In genomic region chr16:21001262-21001661, GRCh38 we compare ENCODE assay signal across 8 cellular contexts.
A peak's percentile ranks its signal among the peaks of the same experiment; 100 is the strongest.
DNase-seq lines count a peak whose midpoint lies in the region; ATAC-seq and TF ChIP-seq lines count a peak whose summit lies in the region.

No MANE protein-coding gene starts in this region.

- BruUV-seq in Panc1 (replicated peaks; lab: Mats Ljungman, UMichigan): no TSS peak

- H3K4me1 Mint-ChIP-seq in activated T-cell treated with anti-CD3 and anti-CD28 coated beads, Interleukin-2, amount 50 U/mL, for 72 hours (ENCODE audit: low read depth): no peaks in the 10 kb centered on the region
- no peaks in the 10 kb centered on the region for H3K4me1 Mint-ChIP-seq in activated T-cell treated with anti-CD3 and anti-CD28 coated beads, Interleukin-2, amount 50 U/mL, for 24 hours (ENCODE audit: low read depth)
- peaks cover 7% of the 10 kb centered on the region for H3K4me1 Mint-ChIP-seq in T-helper 17 cell

- no peaks in the 10 kb centered on the region for H3K4me1 ChIP-seq in Panc1 (ENCODE audit: control insufficient read depth, insufficient read depth, low read length)

- no peaks in the 10 kb centered on the region for H3K9me3 ChIP-seq in Panc1 (ENCODE audit: control insufficient read depth, insufficient read depth, low read depth, low read length)
- H3K9me3 ChIP-seq in T-helper 17 cell (ENCODE audit: control insufficient read depth, low read length, poor library complexity, severe bottlenecking): no peaks in the 10 kb centered on the region

- in situ Hi-C loops in Panc1 (cut with HindIII; ENCODE audit: low pct_unique_long_range_greater_than_20kb, low sequenced_read_pairs): no loop called here

- intact Hi-C loops in Panc1 (cut with micrococcal nuclease; ENCODE audit: unreplicated experiment): no loop called here

- H3K27ac ChIP-seq in Panc1 (ENCODE audit: low read length): no peak overlapping the region

- H3K4me3 Mint-ChIP-seq in activated T-cell treated with anti-CD3 and anti-CD28 coated beads, Interleukin-2, amount 50 U/mL, for 72 hours: no peak overlapping the region
- H3K4me3 Mint-ChIP-seq in activated T-cell treated with anti-CD3 and anti-CD28 coated beads, Interleukin-2, amount 50 U/mL, for 24 hours: no peak overlapping the region
- H3K4me3 Mint-ChIP-seq in T-helper 17 cell: no peak overlapping the region

- no peak overlapping the region for H3K4me3 ChIP-seq in Panc1 (ENCODE audit: low read depth in 2 of 2, low read length in 2 of 2)
- no peak overlapping the region for H3K4me3 ChIP-seq in fibroblast of pulmonary artery (replicated peaks; ENCODE audit: low read depth, low read length)

- H3K27ac Mint-ChIP-seq in activated T-cell treated with anti-CD3 and anti-CD28 coated beads, Interleukin-2, amount 50 U/mL, for 72 hours: no peak overlapping the region
- H3K27ac Mint-ChIP-seq in activated T-cell treated with anti-CD3 and anti-CD28 coated beads, Interleukin-2, amount 50 U/mL, for 24 hours: no peak overlapping the region
- no peak overlapping the region for H3K27ac Mint-ChIP-seq in T-helper 17 cell

- H3K36me3 ChIP-seq in Panc1 (ENCODE audit: control insufficient read depth, insufficient read depth, low read length): no peaks in the 10 kb centered on the region

- H3K27me3 ChIP-seq in Panc1 (ENCODE audit: control insufficient read depth, insufficient read depth, low read length): no peaks in the 10 kb centered on the region

- ATAC-seq in activated T-cell treated with anti-CD3 and anti-CD28 coated beads, Interleukin-2, amount 50 U/mL, for 72 hours (replicated peaks in 1 of 2): no peak
- ATAC-seq in Panc1 (no peak), T-helper 17 cell (no peak)
- ATAC-seq in stimulated activated naive CD8-positive, alpha-beta T cell treated with anti-CD3 and anti-CD28 coated beads, Interleukin-15, Interleukin-2, amounts not matched to agents 100 U/mL and 50 U/mL, for 24 hours: no peak

- POLR2A ChIA-PET in Panc1 (lab: Charles Lee): no interaction called here

- H3K27me3 Mint-ChIP-seq in activated T-cell treated with anti-CD3 and anti-CD28 coated beads, Interleukin-2, amount 50 U/mL, for 72 hours (ENCODE audit: low read depth): peaks cover 9% of the 10 kb centered on the region
- H3K27me3 Mint-ChIP-seq in activated T-cell treated with anti-CD3 and anti-CD28 coated beads, Interleukin-2, amount 50 U/mL, for 24 hours: peaks cover 16% of the 10 kb centered on the region
- H3K27me3 Mint-ChIP-seq in T-helper 17 cell: peaks cover 42% of the 10 kb centered on the region

- no peaks in the 10 kb centered on the region for H3K9me3 Mint-ChIP-seq in activated T-cell treated with anti-CD3 and anti-CD28 coated beads, Interleukin-2, amount 50 U/mL, for 72 hours
- H3K9me3 Mint-ChIP-seq in activated T-cell treated with anti-CD3 and anti-CD28 coated beads, Interleukin-2, amount 50 U/mL, for 24 hours: no peaks in the 10 kb centered on the region

- no peaks in the 10 kb centered on the region for H3K36me3 Mint-ChIP-seq in activated T-cell treated with anti-CD3 and anti-CD28 coated beads, Interleukin-2, amount 50 U/mL, for 72 hours (ENCODE audit: insufficient read depth in 2 of 2)
- no peaks in the 10 kb centered on the region for H3K36me3 Mint-ChIP-seq in activated T-cell treated with anti-CD3 and anti-CD28 coated beads, Interleukin-2, amount 50 U/mL, for 24 hours (ENCODE audit: low read depth)
- H3K36me3 Mint-ChIP-seq in T-helper 17 cell (ENCODE audit: low read depth): no peaks in the 10 kb centered on the region

- peak; percentile 23 to 29 for DNase-seq in activated T-cell treated with anti-CD3 and anti-CD28 coated beads, Interleukin-2, amount 50 U/mL, for 72 hours
- DNase-seq in activated T-cell treated with anti-CD3 and anti-CD28 coated beads, Interleukin-2, amount 50 U/mL, for 24 hours: no peak
- peak; percentile 8 for DNase-seq in Panc1 (ENCODE audit: low read depth, low spot score)
- DNase-seq in fibroblast of pulmonary artery (ENCODE audit: low read depth): peak; percentile 32
- DNase-seq in stimulated activated naive CD8-positive, alpha-beta T cell treated with anti-CD3 and anti-CD28 coated beads, Interleukin-15, Interleukin-2, amounts not matched to agents 100 U/mL and 50 U/mL, for 24 hours: peak; percentile 28
- no peak for DNase-seq in GM19238 (ENCODE audit: insufficient read length, low spot score)
- DNase-seq in HPDE6-E6E7 (ENCODE audit: extremely low spot score): no peak
- DNase-seq in T-helper 17 cell: no peak

- TF ChIP-seq CTCF in Panc1 (IDR thresholded peaks at IDR 0.05): peak; percentile 58; the same call in 1 of the 2 replicates
- peak; percentile 54 for TF ChIP-seq CTCF in fibroblast of pulmonary artery (IDR thresholded peaks at IDR 0.05; ENCODE audit: low read length, missing control alignments)

- CTCF ChIA-PET in Panc1 (lab: Charles Lee): interaction anchor here (0.7 to 1.0 kb wide), 2 partner anchors 9 to 128 kb away, joined by 4 read pairs; no protein-coding TSS in a partner anchor

Comparison
In these comparisons a context has a peak if more than half of its experiments do, and no peak if none do; other contexts are left out.
1. DNase-seq: peak in activated T-cell treated with anti-CD3 and anti-CD28 coated beads, Interleukin-2, amount 50 U/mL, for 72 hours (2 of 2), Panc1 (single experiment), fibroblast of pulmonary artery (single experiment) and stimulated activated naive CD8-positive, alpha-beta T cell treated with anti-CD3 and anti-CD28 coated beads, Interleukin-15, Interleukin-2, amounts not matched to agents 100 U/mL and 50 U/mL, for 24 hours (single experiment); none in activated T-cell treated with anti-CD3 and anti-CD28 coated beads, Interleukin-2, amount 50 U/mL, for 24 hours (single experiment), GM19238 (single experiment), HPDE6-E6E7 (single experiment) and T-helper 17 cell (0 of 3).